ENCODE assay signal across 25 cellular contexts in the genomic region with DNA sequence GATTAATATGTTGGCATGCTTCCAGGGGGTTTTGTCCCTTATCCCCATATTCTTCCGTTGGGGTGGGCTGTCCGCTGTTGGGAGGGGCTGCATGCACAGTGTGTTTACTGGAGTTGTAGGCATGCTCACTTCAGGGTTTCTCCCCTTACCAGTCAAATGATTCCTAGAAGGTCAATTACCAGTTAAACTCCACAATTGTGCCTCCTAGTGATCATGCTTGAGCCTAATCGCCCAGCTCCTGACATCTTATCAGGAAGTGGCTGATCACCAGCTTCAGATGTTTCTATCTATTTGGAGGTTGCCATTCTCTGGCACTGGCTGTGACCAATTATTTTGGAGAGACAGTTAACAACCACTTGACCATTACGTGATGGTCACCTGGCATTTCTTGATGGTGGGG.
"Had no signal": no experiment of that assay in that cellular context is flagged by ENCODE, and none has a peak within 500 bp of the region (broad histone marks: within the 10 kb centered on the region; RNA-seq: fewer than 3 reads in every experiment).

No MANE protein-coding gene starts in this region.

- H3K9me3 ChIP-seq: body of pancreas, left ventricle myocardium inferior, pancreas, right lobe of liver, tibial nerve had no signal

- ATAC-seq: activated CD8-positive, alpha-beta memory T cell treated with anti-CD3 and anti-CD28 coated beads, Interleukin-2, amount 10 ng/mL, durations not matched to agents 7 days and 5 days; activated CD8-positive, alpha-beta T cell treated with anti-CD3 and anti-CD28 coated beads for 36 hours; activated naive CD8-positive, alpha-beta T cell treated with anti-CD3 and anti-CD28 coated beads, Interleukin-2, amount 50 U/mL, for 24 hours; body of pancreas; heart right ventricle; natural killer cell treated with Interleukin-12 subunit alpha and Interleukin-12 subunit beta and Interleukin-15 and Interleukin-18, amount 100 ng/mL, for 72 hours; pancreas; right lobe of liver; stimulated activated effector memory CD8-positive, alpha-beta T cell treated with anti-CD3 and anti-CD28 coated beads, Interleukin-12 subunit alpha, Interleukin-12 subunit beta, amount 100 ng/mL, for 72 hours; stimulated activated naive CD8-positive, alpha-beta T cell treated with anti-CD3 and anti-CD28 coated beads, Interleukin-15, amount 100 ng/mL, for 72 hours had no signal

- H3K36me3 ChIP-seq: cardiac muscle cell, heart right ventricle, left ventricle myocardium inferior, pancreas, right lobe of liver, tibial nerve had no signal

- DNase-seq: activated CD4-positive, alpha-beta T cell treated with anti-CD3 and anti-CD28 coated beads, Interleukin-2, amount 10 ng/mL, durations not matched to agents 7 days and 5 days; activated CD4-positive, CD25-positive, alpha-beta regulatory T cell treated with anti-CD3 and anti-CD28 coated beads, Interleukin-2, amount 50 U/mL, for 72 hours; activated CD8-positive, alpha-beta memory T cell treated with anti-CD3 and anti-CD28 coated beads, Interleukin-2, amount 10 ng/mL, durations not matched to agents 7 days and 5 days; activated CD8-positive, alpha-beta T cell treated with anti-CD3 and anti-CD28 coated beads for 36 hours; activated gamma-delta T cell; activated naive CD4-positive, alpha-beta T cell treated with anti-CD3 and anti-CD28 coated beads, Interleukin-2, amount 50 U/mL, for 16 hours; activated naive CD8-positive, alpha-beta T cell treated with anti-CD3 and anti-CD28 coated beads, Interleukin-2, amount 50 U/mL, for 24 hours; activated T-cell treated with anti-CD3 and anti-CD28 coated beads for 4 hours; anterior cingulate cortex; body of pancreas; cortex of kidney; heart right ventricle; left ventricle myocardium inferior; midbrain; pancreas; right lobe of liver; stimulated activated CD4-positive, alpha-beta T cell treated with anti-CD3 and anti-CD28 coated beads, Interleukin-2, amount 100 ng/mL, for 24 hours; stimulated activated naive CD8-positive, alpha-beta T cell treated with anti-CD3 and anti-CD28 coated beads, Interleukin-15, amount 100 ng/mL, for 72 hours had no signal

- H3K4me1 ChIP-seq: body of pancreas, heart right ventricle, left ventricle myocardium inferior, pancreas, right lobe of liver, tibial nerve had no signal

- H3K27me3 ChIP-seq: body of pancreas, cardiac muscle cell, heart right ventricle, right lobe of liver, tibial nerve had no signal

- H3K27ac ChIP-seq: body of pancreas, cardiac muscle cell, epithelial cell of prostate, heart right ventricle, left ventricle myocardium inferior, pancreas, right lobe of liver, skin epidermis, tibial nerve, VCaP had no signal

- H3K4me3 ChIP-seq: body of pancreas, cardiac muscle cell, heart right ventricle, left ventricle myocardium inferior, pancreas, right lobe of liver, skin epidermis, tibial nerve had no signal
